Comparison of ENCODE assay signal across 8 cellular contexts in genomic region chr2:230411484-230412368, GRCh38. TPM values are rescaled to one million over a fixed set of nuclear protein-coding genes. Genes with fewer than 3 reads are reported as not detected.
DNase-seq lines count a peak whose midpoint lies in the region; ATAC-seq and FAIRE-seq lines count a peak whose summit lies in the region.

No MANE protein-coding gene starts in this region.

- ATAC-seq in GM21390 (IDR thresholded peaks at IDR 0.05; ENCODE audit: unreplicated experiment) (peak; percentile 64), left cardiac atrium (peak; percentile 85)

- no peak for FAIRE-seq in HTR-8/SVneo (lab: Jason Lieb, UNC)

- intact Hi-C loops in left cardiac atrium (cut with DNase I): loop anchor here in 1 of 2 donors (10.0 kb wide), 1 partner anchor 187 kb away; the partner anchor contains the start of gene SP140
- intact Hi-C loops in posterior vena cava (cut with DNase I): no loop called here

- DNase-seq in Daoy (ENCODE audit: low read depth) (peak; percentile 67), HTR-8/SVneo (ENCODE audit: insufficient read length, low spot score) (peak; percentile 53), SKM-1 (lab: John Stamatoyannopoulos, UW; ENCODE audit: unreplicated experiment) (peak; percentile 42), amniotic epithelial cell (ENCODE audit: low read depth) (peak; percentile 54), left cardiac atrium (peak; percentile 66), posterior vena cava (ENCODE audit: low spot score) (peak; percentile 89), NCI-H446 (lab: John Stamatoyannopoulos, UW) (no peak)

RNA-seq across cellular contexts. Expression of gene SP100, which starts 4.3 kb away (rescaled TPM):
- 37.2 and 43.8 TPM in 2 replicates for total RNA-seq in Daoy (2014; rRNA removed; shearing (Covaris generic))
- total RNA-seq in left cardiac atrium (10 to 100 TPM; 53.1 to 72.8 TPM), posterior vena cava (10 to 100 TPM; 87.9 to 90.7 TPM)

Comparison
In these comparisons a context has a peak if more than half of its experiments do, and no peak if none do; other contexts are left out.
1. DNase-seq: peak in Daoy (single experiment), HTR-8/SVneo (single experiment), SKM-1 (single experiment), amniotic epithelial cell (single experiment), left cardiac atrium (single experiment) and posterior vena cava (single experiment); none in NCI-H446 (0 of 2).